Comparison of ENCODE assay signal across 1 cellular context in genomic region chr17:8223356-8224063, GRCh38.
TF ChIP-seq lines count a peak whose summit lies in the region.

No MANE protein-coding gene starts in this region.

TF ChIP-seq in HepG2, 621 proteins besides CTCF, POLR2A, EP300 and RAD21 (continued from another document):
- TF ChIP-seq, protein P1, sequence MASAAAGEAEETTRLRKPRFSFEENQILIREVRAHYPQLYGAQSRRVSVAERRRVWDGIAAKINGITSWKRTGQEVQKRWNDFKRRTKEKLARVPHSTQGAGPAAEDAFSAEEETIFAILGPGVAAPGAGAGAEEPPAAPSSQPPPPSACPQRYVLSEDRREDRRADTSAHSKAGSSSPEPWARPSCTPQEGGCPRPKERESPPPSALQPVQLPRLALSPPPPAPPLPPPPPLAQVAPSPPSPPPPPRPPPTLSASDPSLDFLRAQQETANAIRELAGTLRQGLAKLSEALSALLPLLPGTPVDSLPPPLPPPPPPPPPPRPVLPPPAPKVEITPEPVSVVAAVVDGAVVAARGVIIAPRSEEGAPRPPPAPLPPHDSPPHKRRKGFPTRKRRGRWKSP (CRISPR knock-in tag; IDR thresholded peaks at IDR 0.05) = peak; percentile 44; the same call in 1 of the 2 replicates
- TF ChIP-seq, protein P2, sequence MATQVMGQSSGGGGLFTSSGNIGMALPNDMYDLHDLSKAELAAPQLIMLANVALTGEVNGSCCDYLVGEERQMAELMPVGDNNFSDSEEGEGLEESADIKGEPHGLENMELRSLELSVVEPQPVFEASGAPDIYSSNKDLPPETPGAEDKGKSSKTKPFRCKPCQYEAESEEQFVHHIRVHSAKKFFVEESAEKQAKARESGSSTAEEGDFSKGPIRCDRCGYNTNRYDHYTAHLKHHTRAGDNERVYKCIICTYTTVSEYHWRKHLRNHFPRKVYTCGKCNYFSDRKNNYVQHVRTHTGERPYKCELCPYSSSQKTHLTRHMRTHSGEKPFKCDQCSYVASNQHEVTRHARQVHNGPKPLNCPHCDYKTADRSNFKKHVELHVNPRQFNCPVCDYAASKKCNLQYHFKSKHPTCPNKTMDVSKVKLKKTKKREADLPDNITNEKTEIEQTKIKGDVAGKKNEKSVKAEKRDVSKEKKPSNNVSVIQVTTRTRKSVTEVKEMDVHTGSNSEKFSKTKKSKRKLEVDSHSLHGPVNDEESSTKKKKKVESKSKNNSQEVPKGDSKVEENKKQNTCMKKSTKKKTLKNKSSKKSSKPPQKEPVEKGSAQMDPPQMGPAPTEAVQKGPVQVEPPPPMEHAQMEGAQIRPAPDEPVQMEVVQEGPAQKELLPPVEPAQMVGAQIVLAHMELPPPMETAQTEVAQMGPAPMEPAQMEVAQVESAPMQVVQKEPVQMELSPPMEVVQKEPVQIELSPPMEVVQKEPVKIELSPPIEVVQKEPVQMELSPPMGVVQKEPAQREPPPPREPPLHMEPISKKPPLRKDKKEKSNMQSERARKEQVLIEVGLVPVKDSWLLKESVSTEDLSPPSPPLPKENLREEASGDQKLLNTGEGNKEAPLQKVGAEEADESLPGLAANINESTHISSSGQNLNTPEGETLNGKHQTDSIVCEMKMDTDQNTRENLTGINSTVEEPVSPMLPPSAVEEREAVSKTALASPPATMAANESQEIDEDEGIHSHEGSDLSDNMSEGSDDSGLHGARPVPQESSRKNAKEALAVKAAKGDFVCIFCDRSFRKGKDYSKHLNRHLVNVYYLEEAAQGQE (IDR thresholded peaks at IDR 0.05; ENCODE audit: borderline replicate concordance in 1 of 2, low read depth in 1 of 2, low read length in 2 of 2) = 0 out of 4 replicates have a peak, but pooled peaks of 1 of the 2 experiments have one; percentile 9
- TF ChIP-seq, protein P3, sequence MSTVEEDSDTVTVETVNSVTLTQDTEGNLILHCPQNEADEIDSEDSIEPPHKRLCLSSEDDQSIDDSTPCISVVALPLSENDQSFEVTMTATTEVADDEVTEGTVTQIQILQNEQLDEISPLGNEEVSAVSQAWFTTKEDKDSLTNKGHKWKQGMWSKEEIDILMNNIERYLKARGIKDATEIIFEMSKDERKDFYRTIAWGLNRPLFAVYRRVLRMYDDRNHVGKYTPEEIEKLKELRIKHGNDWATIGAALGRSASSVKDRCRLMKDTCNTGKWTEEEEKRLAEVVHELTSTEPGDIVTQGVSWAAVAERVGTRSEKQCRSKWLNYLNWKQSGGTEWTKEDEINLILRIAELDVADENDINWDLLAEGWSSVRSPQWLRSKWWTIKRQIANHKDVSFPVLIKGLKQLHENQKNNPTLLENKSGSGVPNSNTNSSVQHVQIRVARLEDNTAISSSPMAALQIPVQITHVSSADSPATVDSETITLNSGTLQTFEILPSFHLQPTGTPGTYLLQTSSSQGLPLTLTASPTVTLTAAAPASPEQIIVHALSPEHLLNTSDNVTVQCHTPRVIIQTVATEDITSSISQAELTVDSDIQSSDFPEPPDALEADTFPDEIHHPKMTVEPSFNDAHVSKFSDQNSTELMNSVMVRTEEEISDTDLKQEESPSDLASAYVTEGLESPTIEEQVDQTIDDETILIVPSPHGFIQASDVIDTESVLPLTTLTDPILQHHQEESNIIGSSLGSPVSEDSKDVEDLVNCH (CRISPR knock-in tag; IDR thresholded peaks at IDR 0.05) = 0 out of 2 replicates have a peak, but pooled peaks have one; percentile 38
- peak; percentile 36; the same call in 1 of the 2 replicates for TF ChIP-seq ZNF138 (CRISPR knock-in tag; IDR thresholded peaks at IDR 0.05; ENCODE audit: low read depth)
- peak; percentile 48; the same call in 1 of the 2 replicates for TF ChIP-seq SSRP1 (CRISPR knock-in tag; IDR thresholded peaks at IDR 0.05)
- TF ChIP-seq ZNF558 (CRISPR knock-in tag; IDR thresholded peaks at IDR 0.05; ENCODE audit: borderline replicate concordance) = 0 out of 2 replicates have a peak, but pooled peaks have one; percentile 39
- TF ChIP-seq ZMYM3 (CRISPR knock-in tag; IDR thresholded peaks at IDR 0.05) = 0 out of 2 replicates have a peak, but pooled peaks have one; percentile 8
- TF ChIP-seq MAZ (IDR thresholded peaks at IDR 0.05; ENCODE audit: borderline replicate concordance, low read depth, low read length) = no peak
- peak; percentile 91; the same call in 1 of the 2 replicates for TF ChIP-seq MAZ (CRISPR knock-in tag; IDR thresholded peaks at IDR 0.05; ENCODE audit: low read depth)
- peak; percentile 62 for TF ChIP-seq TARDBP (CRISPR knock-in tag; IDR thresholded peaks at IDR 0.05)
- TF ChIP-seq ZNF7 (CRISPR knock-in tag; IDR thresholded peaks at IDR 0.05) = no peak
- 0 out of 2 replicates have a peak, but pooled peaks have one; percentile 3 for TF ChIP-seq ZNF644 (CRISPR knock-in tag; IDR thresholded peaks at IDR 0.05; ENCODE audit: low read depth)
- 0 out of 2 replicates have a peak, but pooled peaks have one; percentile 1 for TF ChIP-seq THAP11 (CRISPR knock-in tag; IDR thresholded peaks at IDR 0.05)
- TF ChIP-seq ERF (CRISPR knock-in tag; IDR thresholded peaks at IDR 0.05) = no peak
- no peak for TF ChIP-seq RFX3 (CRISPR knock-in tag; IDR thresholded peaks at IDR 0.05)
- TF ChIP-seq ZNF781 (CRISPR knock-in tag; IDR thresholded peaks at IDR 0.05; ENCODE audit: borderline replicate concordance, not compliant biosample characterization) = peak; percentile 87
- TF ChIP-seq ZNF335 (CRISPR knock-in tag; IDR thresholded peaks at IDR 0.05) = no peak
- TF ChIP-seq KDM1A (CRISPR knock-in tag; IDR thresholded peaks at IDR 0.05) = no peak
- TF ChIP-seq SOX5 (CRISPR knock-in tag; IDR thresholded peaks at IDR 0.05; ENCODE audit: borderline replicate concordance) = 0 out of 2 replicates have a peak, but pooled peaks have one; percentile 8
- no peak for TF ChIP-seq NR2F6 (IDR thresholded peaks at IDR 0.05)
- peak; percentile 39; the same call in 1 of the 2 replicates for TF ChIP-seq NR2F6 (CRISPR knock-in tag; IDR thresholded peaks at IDR 0.05)
- TF ChIP-seq ZNF746 (CRISPR knock-in tag; IDR thresholded peaks at IDR 0.05) = peak; percentile 74
- no peak for TF ChIP-seq ATM (IDR thresholded peaks at IDR 0.05; ENCODE audit: borderline replicate concordance)
- no peak for TF ChIP-seq PBX3 (CRISPR knock-in tag; IDR thresholded peaks at IDR 0.05; ENCODE audit: borderline replicate concordance)
- TF ChIP-seq RBM39 (IDR thresholded peaks at IDR 0.05; ENCODE audit: low read depth, low read length, poor library complexity, severe bottlenecking) = no peak
- TF ChIP-seq ZNF232 (CRISPR knock-in tag; IDR thresholded peaks at IDR 0.05; ENCODE audit: borderline replicate concordance) = no peak
- peak; percentile 76 for TF ChIP-seq ZNF263 (CRISPR knock-in tag; IDR thresholded peaks at IDR 0.05)
- peak; percentile 25; the same call in 1 of the 2 replicates for TF ChIP-seq PHF20 (CRISPR knock-in tag; IDR thresholded peaks at IDR 0.05)
- TF ChIP-seq ZHX2 (IDR thresholded peaks at IDR 0.05; ENCODE audit: low read depth) = no peak
- no peak for TF ChIP-seq ZHX2 (CRISPR knock-in tag; IDR thresholded peaks at IDR 0.05; ENCODE audit: borderline replicate concordance)
- TF ChIP-seq ZSCAN29 (CRISPR knock-in tag; conservative IDR thresholded peaks at IDR 0.05) = no peak
- TF ChIP-seq CCDC6 (CRISPR knock-in tag; IDR thresholded peaks at IDR 0.05) = peak; percentile 44; the same call in 1 of the 2 replicates
- no peak; the same call in 1 of the 2 replicates for TF ChIP-seq ETV6 (CRISPR knock-in tag; conservative IDR thresholded peaks at IDR 0.05)
- TF ChIP-seq, protein P4, sequence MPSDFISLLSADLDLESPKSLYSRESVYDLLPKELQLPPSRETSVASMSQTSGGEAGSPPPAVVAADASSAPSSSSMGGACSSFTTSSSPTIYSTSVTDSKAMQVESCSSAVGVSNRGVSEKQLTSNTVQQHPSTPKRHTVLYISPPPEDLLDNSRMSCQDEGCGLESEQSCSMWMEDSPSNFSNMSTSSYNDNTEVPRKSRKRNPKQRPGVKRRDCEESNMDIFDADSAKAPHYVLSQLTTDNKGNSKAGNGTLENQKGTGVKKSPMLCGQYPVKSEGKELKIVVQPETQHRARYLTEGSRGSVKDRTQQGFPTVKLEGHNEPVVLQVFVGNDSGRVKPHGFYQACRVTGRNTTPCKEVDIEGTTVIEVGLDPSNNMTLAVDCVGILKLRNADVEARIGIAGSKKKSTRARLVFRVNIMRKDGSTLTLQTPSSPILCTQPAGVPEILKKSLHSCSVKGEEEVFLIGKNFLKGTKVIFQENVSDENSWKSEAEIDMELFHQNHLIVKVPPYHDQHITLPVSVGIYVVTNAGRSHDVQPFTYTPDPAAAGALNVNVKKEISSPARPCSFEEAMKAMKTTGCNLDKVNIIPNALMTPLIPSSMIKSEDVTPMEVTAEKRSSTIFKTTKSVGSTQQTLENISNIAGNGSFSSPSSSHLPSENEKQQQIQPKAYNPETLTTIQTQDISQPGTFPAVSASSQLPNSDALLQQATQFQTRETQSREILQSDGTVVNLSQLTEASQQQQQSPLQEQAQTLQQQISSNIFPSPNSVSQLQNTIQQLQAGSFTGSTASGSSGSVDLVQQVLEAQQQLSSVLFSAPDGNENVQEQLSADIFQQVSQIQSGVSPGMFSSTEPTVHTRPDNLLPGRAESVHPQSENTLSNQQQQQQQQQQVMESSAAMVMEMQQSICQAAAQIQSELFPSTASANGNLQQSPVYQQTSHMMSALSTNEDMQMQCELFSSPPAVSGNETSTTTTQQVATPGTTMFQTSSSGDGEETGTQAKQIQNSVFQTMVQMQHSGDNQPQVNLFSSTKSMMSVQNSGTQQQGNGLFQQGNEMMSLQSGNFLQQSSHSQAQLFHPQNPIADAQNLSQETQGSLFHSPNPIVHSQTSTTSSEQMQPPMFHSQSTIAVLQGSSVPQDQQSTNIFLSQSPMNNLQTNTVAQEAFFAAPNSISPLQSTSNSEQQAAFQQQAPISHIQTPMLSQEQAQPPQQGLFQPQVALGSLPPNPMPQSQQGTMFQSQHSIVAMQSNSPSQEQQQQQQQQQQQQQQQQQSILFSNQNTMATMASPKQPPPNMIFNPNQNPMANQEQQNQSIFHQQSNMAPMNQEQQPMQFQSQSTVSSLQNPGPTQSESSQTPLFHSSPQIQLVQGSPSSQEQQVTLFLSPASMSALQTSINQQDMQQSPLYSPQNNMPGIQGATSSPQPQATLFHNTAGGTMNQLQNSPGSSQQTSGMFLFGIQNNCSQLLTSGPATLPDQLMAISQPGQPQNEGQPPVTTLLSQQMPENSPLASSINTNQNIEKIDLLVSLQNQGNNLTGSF (CRISPR knock-in tag; IDR thresholded peaks at IDR 0.05) = 0 out of 2 replicates have a peak, but pooled peaks have one; percentile 41
- TF ChIP-seq IRF9 (CRISPR knock-in tag; IDR thresholded peaks at IDR 0.05; ENCODE audit: borderline replicate concordance) = peak; percentile 38; the same call in 1 of the 2 replicates
- peak; percentile 40; the same call in 1 of the 2 replicates for TF ChIP-seq RNF2 (conservative IDR thresholded peaks at IDR 0.05; ENCODE audit: low read depth)
- no peak for TF ChIP-seq RELA (CRISPR knock-in tag; IDR thresholded peaks at IDR 0.05)
- no peak for TF ChIP-seq ZNF761 (CRISPR knock-in tag; conservative IDR thresholded peaks at IDR 0.05)
